1 cellular context compared by ENCODE assay signal in genomic region chr16:54240180-54241125, GRCh38.
TF ChIP-seq lines count a peak whose summit lies in the region.

No MANE protein-coding gene starts in this region.

TF ChIP-seq in SK-N-SH treated with all-trans-retinoic acid at 6 μM for 48 hours, 23 proteins besides CTCF, POLR2A, EP300 and RAD21 (continued from another document):
- TF ChIP-seq PPARA (CRISPR knock-in tag; IDR thresholded peaks at IDR 0.05; ENCODE audit: borderline replicate concordance) (no peak), GLIS3 (CRISPR knock-in tag; IDR thresholded peaks at IDR 0.05) (no peak), ZFP30 (CRISPR knock-in tag; IDR thresholded peaks at IDR 0.05) (no peak)
TF ChIP-seq in SK-N-SH treated with all-trans-retinoic acid at 6 μM for 48 hours: peak in this region for 0.
